Comparison of ENCODE assay signal across 2 cellular contexts in genomic region chr1:25312806-25313470, GRCh38. TPM values are rescaled to one million over a fixed set of nuclear protein-coding genes. Genes with fewer than 3 reads are reported as not detected.
"Had no signal": no experiment of that assay in that cellular context is flagged by ENCODE, and none has a peak within 500 bp of the region (broad histone marks: within the 10 kb centered on the region; RNA-seq: fewer than 3 reads in every experiment).

No MANE protein-coding gene starts in this region.

RNA-seq across cellular contexts. Expression of gene RHD, which starts 40.6 kb away (rescaled TPM):
- total RNA-seq: HT1080, IMR-90 had no signal
- polyA plus RNA-seq: IMR-90 had no signal
